In genomic region chr13:64446372-64446771, GRCh38 we compare ENCODE assay signal across 13 cellular contexts.
DNase-seq lines count a peak whose midpoint lies in the region; ATAC-seq and TF ChIP-seq lines count a peak whose summit lies in the region.
"Had no signal": no experiment of that assay in that cellular context is flagged by ENCODE, and none has a peak within 500 bp of the region (broad histone marks: within the 10 kb centered on the region; RNA-seq: fewer than 3 reads in every experiment).

No MANE protein-coding gene starts in this region.

- H3K9me3 ChIP-seq in osteoblast (ENCODE audit: low read depth, low read length): no peaks in the 10 kb centered on the region
- H3K9me3 ChIP-seq: adrenal gland had no signal

- no peaks in the 10 kb centered on the region for H3K4me1 ChIP-seq in osteoblast (ENCODE audit: insufficient read depth, low read length)
- H3K4me1 ChIP-seq: adrenal gland had no signal

- no peak overlapping the region for H3K4me3 ChIP-seq in astrocyte of the spinal cord (ENCODE audit: low read depth, low read length)
- H3K4me3 ChIP-seq in osteoblast (ENCODE audit: insufficient read depth, low read length): no peak overlapping the region
- H3K4me3 ChIP-seq: adrenal gland had no signal

- H3K27ac ChIP-seq in osteoblast (ENCODE audit: low read depth, low read length): no peak overlapping the region
- H3K27ac ChIP-seq: adrenal gland had no signal

- peak; percentile 19 for DNase-seq in DMS53 (lab: John Stamatoyannopoulos, UW)
- DNase-seq in DMS53 treated with DMSO at 0.1 percent for 48 hours (lab: John Stamatoyannopoulos, UW; ENCODE audit: unreplicated experiment): no peak
- DNase-seq in KBM-7: peak; percentile 9
- DNase-seq in astrocyte of the spinal cord (ENCODE audit: low read depth, low spot score): no peak
- DNase-seq in osteoblast (ENCODE audit: insufficient read length, low spot score, missing footprints): no peak
- DNase-seq in nucleus accumbens (lab: John Stamatoyannopoulos, UW): no peak
- no peak for DNase-seq in anterior cingulate cortex (lab: John Stamatoyannopoulos, UW)
- DNase-seq: activated CD8-positive, alpha-beta memory T cell treated with anti-CD3 and anti-CD28 coated beads, Interleukin-2, amount 10 ng/mL, durations not matched to agents 7 days and 5 days; adrenal gland; natural killer cell; NCI-H1092 treated with DMSO at 0.1 percent for 48 hours; NCI-H526 treated with DMSO at 0.1 percent for 48 hours had no signal

- no peak overlapping the region for H2AFZ ChIP-seq in osteoblast (ENCODE audit: low read length)

- H3K27me3 ChIP-seq in osteoblast (ENCODE audit: insufficient read depth, low read length): no peaks in the 10 kb centered on the region
- H3K27me3 ChIP-seq: adrenal gland had no signal

- no peak for ATAC-seq in GM19452 (IDR thresholded peaks at IDR 0.05; ENCODE audit: unreplicated experiment)
- ATAC-seq: activated CD8-positive, alpha-beta memory T cell treated with anti-CD3 and anti-CD28 coated beads, Interleukin-2, amount 10 ng/mL, durations not matched to agents 7 days and 5 days; natural killer cell had no signal

- in situ Hi-C loops in KBM-7 (cut with MboI; ENCODE audit: low pct_unique_long_range_greater_than_20kb, low sequenced_read_pairs) (no loop called here), astrocyte of the spinal cord (cut with HindIII; ENCODE audit: low sequenced_read_pairs) (no loop called here)

- H3K4me2 ChIP-seq in osteoblast (ENCODE audit: insufficient read depth, low read length): no peak overlapping the region

- no peaks in the 10 kb centered on the region for H4K20me1 ChIP-seq in osteoblast (ENCODE audit: insufficient read depth, low read length)

- TF ChIP-seq CTCF in astrocyte of the spinal cord (IDR thresholded peaks at IDR 0.05; ENCODE audit: low read depth, low read length): peak; percentile 36
- peak; percentile 14 for TF ChIP-seq CTCF in osteoblast (IDR thresholded peaks at IDR 0.05; ENCODE audit: extremely low read depth, low read depth, low read length)

- H3K79me2 ChIP-seq in osteoblast (ENCODE audit: insufficient read depth, low read length): no peaks in the 10 kb centered on the region

- no peaks in the 10 kb centered on the region for H3K36me3 ChIP-seq in osteoblast (ENCODE audit: insufficient read depth, low read length)
- H3K36me3 ChIP-seq: adrenal gland had no signal

Comparison
In these comparisons a context has a peak if more than half of its experiments do, and no peak if none do; other contexts are left out.
1. DNase-seq: peak in DMS53 (single experiment) and KBM-7 (single experiment); none in DMS53 treated with DMSO at 0.1 percent for 48 hours (single experiment), astrocyte of the spinal cord (single experiment), osteoblast (single experiment), nucleus accumbens (0 of 56) and anterior cingulate cortex (0 of 58).